In the genomic region with DNA sequence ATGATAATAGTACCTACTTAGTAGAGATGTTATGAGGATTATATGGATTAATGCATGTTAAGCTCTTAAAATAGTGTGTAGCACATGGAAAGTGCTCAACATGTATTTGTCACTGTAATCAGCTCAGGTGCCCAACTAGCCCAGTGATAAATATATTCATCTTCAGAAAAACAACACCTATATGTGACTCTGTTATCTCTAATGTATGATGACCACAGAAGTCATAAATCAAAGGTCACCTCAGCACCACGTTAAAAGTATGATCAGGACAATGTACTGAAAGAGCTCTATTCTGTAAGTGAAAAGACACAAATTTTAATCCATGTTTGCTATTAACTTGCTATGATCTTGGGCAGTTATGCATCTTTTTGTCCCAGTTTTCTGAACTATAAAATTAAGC, we compare ENCODE assay signal across 13 cellular contexts. TPM values are rescaled to one million over a fixed set of nuclear protein-coding genes. Genes with fewer than 3 reads are reported as not detected.
DNase-seq lines count a peak whose midpoint lies in the region; ATAC-seq and TF ChIP-seq lines count a peak whose summit lies in the region.
"Had no signal": no experiment of that assay in that cellular context is flagged by ENCODE, and none has a peak within 500 bp of the region (broad histone marks: within the 10 kb centered on the region; RNA-seq: fewer than 3 reads in every experiment).

No MANE protein-coding gene starts in this region.

- no peaks in the 10 kb centered on the region for H3K79me2 ChIP-seq in GM23338 (replicated peaks; ENCODE audit: insufficient read depth)

- H3K27me3 ChIP-seq in Caco-2 (replicated peaks; ENCODE audit: control insufficient read depth, insufficient read depth, low read length) (no peaks in the 10 kb centered on the region), GM23338 (ENCODE audit: insufficient read depth) (no peaks in the 10 kb centered on the region)
- H3K27me3 ChIP-seq: BE2C had no signal

- TF ChIP-seq CTCF in Caco-2 (IDR thresholded peaks at IDR 0.05; ENCODE audit: insufficient read depth in 1 of 2, low read depth in 1 of 2, low read length in 1 of 2, severe bottlenecking in 1 of 2, unreplicated experiment in 1 of 2) (no peak), GM23338 (conservative IDR thresholded peaks at IDR 0.05; ENCODE audit: low read depth in 2 of 2) (no peak)

- POLR2A ChIA-PET in Caco-2 (lab: Charles Lee) (no interaction called here), HEK293T (lab: Yijun Ruan, JAX) (no interaction called here)

- H3K9me3 ChIP-seq in Caco-2, result no peaks in the 10 kb centered on the region
- H3K9me3 ChIP-seq: A549, BE2C had no signal

- H3K4me1 Mint-ChIP-seq in Caco-2 (ENCODE audit: low read depth, unreplicated experiment) (peaks cover 28% of the 10 kb centered on the region), GM23338 (peaks cover 48% of the 10 kb centered on the region)

- H3K4me3 ChIP-seq in Caco-2 (ENCODE audit: low read depth, low read length) (no peak overlapping the region), GM23338 (no peak overlapping the region)
- H3K4me3 ChIP-seq: A549 had no signal

- H3K9me2 ChIP-seq in GM23338 (ENCODE audit: insufficient read depth), result 0 out of 2 replicates have a peak, but pooled peaks cover 8% of the 10 kb centered on the region

- H3K4me3 Mint-ChIP-seq in Caco-2 (ENCODE audit: unreplicated experiment), result no peak overlapping the region
- H3K4me3 Mint-ChIP-seq in GM23338, result no peak overlapping the region
- H3K4me3 Mint-ChIP-seq: CD4-positive, alpha-beta memory T cell had no signal

- H2AFZ ChIP-seq in GM23338, result no peak overlapping the region

- H3K27ac ChIP-seq in GM23338 (ENCODE audit: low read depth), result peak overlapping the region; percentile 89
- H3K27ac ChIP-seq: C4-2B had no signal

- H3K36me3 Mint-ChIP-seq in Caco-2 (ENCODE audit: insufficient read depth, unreplicated experiment) (no peaks in the 10 kb centered on the region), GM23338 (ENCODE audit: low read depth) (no peaks in the 10 kb centered on the region)
- H3K36me3 Mint-ChIP-seq: CD4-positive, alpha-beta memory T cell had no signal

- CTCF ChIA-PET in Caco-2 (lab: Charles Lee) (interaction anchor here (0.6 kb wide), 2 partner anchors 44 to 1012 kb away, joined by 3 read pairs; no protein-coding TSS in a partner anchor), HEK293T (lab: Yijun Ruan, JAX) (no interaction called here)

- BruUV-seq in Caco-2 (replicated peaks; lab: Mats Ljungman, UMichigan), result no TSS peak

- H3K36me3 ChIP-seq in Caco-2 (ENCODE audit: control insufficient read depth, insufficient read depth, low read length), result no peaks in the 10 kb centered on the region
- H3K36me3 ChIP-seq in GM23338 (ENCODE audit: insufficient read depth), result no peaks in the 10 kb centered on the region
- H3K36me3 ChIP-seq: BE2C had no signal

- intact Hi-C loops in Caco-2 (cut with micrococcal nuclease; ENCODE audit: unreplicated experiment) (no loop called here), left colon (cut with DNase I, micrococcal nuclease) (no loop called here)

- ATAC-seq in GM23338 (no peak), left colon (peak; percentile 70), GM19351 (IDR thresholded peaks at IDR 0.05; ENCODE audit: unreplicated experiment) (no peak), GM21529 (IDR thresholded peaks at IDR 0.05; ENCODE audit: unreplicated experiment) (no peak)
- ATAC-seq: A549 had no signal

- H3K27ac Mint-ChIP-seq in Caco-2 (ENCODE audit: unreplicated experiment), result peak overlapping the region; percentile 25
- H3K27ac Mint-ChIP-seq in GM23338, result peak overlapping the region; percentile 69
- H3K27ac Mint-ChIP-seq: CD4-positive, alpha-beta memory T cell had no signal

- H3K4me1 ChIP-seq in Caco-2 (peaks cover 42% of the 10 kb centered on the region), GM23338 (ENCODE audit: insufficient read depth) (peaks cover 35% of the 10 kb centered on the region)
- H3K4me1 ChIP-seq: BE2C had no signal

- H3K27me3 Mint-ChIP-seq in Caco-2 (ENCODE audit: insufficient read depth, unreplicated experiment) (no peaks in the 10 kb centered on the region), GM23338 (ENCODE audit: insufficient read depth, low read depth, poor library complexity) (no peaks in the 10 kb centered on the region)

- no peaks in the 10 kb centered on the region for H3F3A ChIP-seq in GM23338 (replicated peaks; ENCODE audit: low read depth)

- DNase-seq in Caco-2 (no peak), GM23338 (ENCODE audit: low spot score) (no peak), NCI-H524 treated with DMSO at 0.1 percent for 48 hours (lab: John Stamatoyannopoulos, UW) (peak; percentile 2), left colon (no peak), HEK293T (ENCODE audit: extremely low spot score) (no peak)
- DNase-seq: BE2C; CD4-positive, alpha-beta memory T cell; DND-41; GF-D8 had no signal

- H4K20me1 ChIP-seq in GM23338 (replicated peaks; ENCODE audit: insufficient read depth), result no peaks in the 10 kb centered on the region

- H3K4me2 ChIP-seq in GM23338, result peak overlapping the region; percentile 7; the same call in 1 of the 2 replicates

- H3K9me3 Mint-ChIP-seq in Caco-2 (ENCODE audit: unreplicated experiment), result no peaks in the 10 kb centered on the region
- H3K9me3 Mint-ChIP-seq in GM23338, result no peaks in the 10 kb centered on the region

TF ChIP-seq in GM23338, 12 proteins besides CTCF, POLR2A, EP300 and RAD21 (continues in another document):
- no peak for TF ChIP-seq JUNB (IDR thresholded peaks at IDR 0.05; ENCODE audit: unreplicated experiment)
- no peak for TF ChIP-seq POLR2AphosphoS5 (IDR thresholded peaks at IDR 0.05; ENCODE audit: low read depth)
- TF ChIP-seq, protein P1, sequence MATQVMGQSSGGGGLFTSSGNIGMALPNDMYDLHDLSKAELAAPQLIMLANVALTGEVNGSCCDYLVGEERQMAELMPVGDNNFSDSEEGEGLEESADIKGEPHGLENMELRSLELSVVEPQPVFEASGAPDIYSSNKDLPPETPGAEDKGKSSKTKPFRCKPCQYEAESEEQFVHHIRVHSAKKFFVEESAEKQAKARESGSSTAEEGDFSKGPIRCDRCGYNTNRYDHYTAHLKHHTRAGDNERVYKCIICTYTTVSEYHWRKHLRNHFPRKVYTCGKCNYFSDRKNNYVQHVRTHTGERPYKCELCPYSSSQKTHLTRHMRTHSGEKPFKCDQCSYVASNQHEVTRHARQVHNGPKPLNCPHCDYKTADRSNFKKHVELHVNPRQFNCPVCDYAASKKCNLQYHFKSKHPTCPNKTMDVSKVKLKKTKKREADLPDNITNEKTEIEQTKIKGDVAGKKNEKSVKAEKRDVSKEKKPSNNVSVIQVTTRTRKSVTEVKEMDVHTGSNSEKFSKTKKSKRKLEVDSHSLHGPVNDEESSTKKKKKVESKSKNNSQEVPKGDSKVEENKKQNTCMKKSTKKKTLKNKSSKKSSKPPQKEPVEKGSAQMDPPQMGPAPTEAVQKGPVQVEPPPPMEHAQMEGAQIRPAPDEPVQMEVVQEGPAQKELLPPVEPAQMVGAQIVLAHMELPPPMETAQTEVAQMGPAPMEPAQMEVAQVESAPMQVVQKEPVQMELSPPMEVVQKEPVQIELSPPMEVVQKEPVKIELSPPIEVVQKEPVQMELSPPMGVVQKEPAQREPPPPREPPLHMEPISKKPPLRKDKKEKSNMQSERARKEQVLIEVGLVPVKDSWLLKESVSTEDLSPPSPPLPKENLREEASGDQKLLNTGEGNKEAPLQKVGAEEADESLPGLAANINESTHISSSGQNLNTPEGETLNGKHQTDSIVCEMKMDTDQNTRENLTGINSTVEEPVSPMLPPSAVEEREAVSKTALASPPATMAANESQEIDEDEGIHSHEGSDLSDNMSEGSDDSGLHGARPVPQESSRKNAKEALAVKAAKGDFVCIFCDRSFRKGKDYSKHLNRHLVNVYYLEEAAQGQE (IDR thresholded peaks at IDR 0.05; ENCODE audit: unreplicated experiment), result no peak
- TF ChIP-seq STAT1 (IDR thresholded peaks at IDR 0.05; ENCODE audit: unreplicated experiment), result no peak
- no peak for TF ChIP-seq CREB1 (CRISPR knock-in tag; IDR thresholded peaks at IDR 0.05; ENCODE audit: low read depth)
- TF ChIP-seq ZNF331 (CRISPR knock-in tag; IDR thresholded peaks at IDR 0.05; ENCODE audit: low read depth), result no peak
- TF ChIP-seq EZH2 (IDR thresholded peaks at IDR 0.05; ENCODE audit: low read depth, unreplicated experiment), result no peak

TF ChIP-seq in HEK293T, 16 proteins besides CTCF, POLR2A, EP300 and RAD21:
- no peak for TF ChIP-seq ELF4 (IDR thresholded peaks at IDR 0.05)
- no peak for TF ChIP-seq FOXA1 (IDR thresholded peaks at IDR 0.05)
- no peak for TF ChIP-seq L3MBTL2 (conservative IDR thresholded peaks at IDR 0.05)
- TF ChIP-seq FOXM1 (IDR thresholded peaks at IDR 0.05; ENCODE audit: borderline replicate concordance), result no peak
- TF ChIP-seq, protein P2, sequence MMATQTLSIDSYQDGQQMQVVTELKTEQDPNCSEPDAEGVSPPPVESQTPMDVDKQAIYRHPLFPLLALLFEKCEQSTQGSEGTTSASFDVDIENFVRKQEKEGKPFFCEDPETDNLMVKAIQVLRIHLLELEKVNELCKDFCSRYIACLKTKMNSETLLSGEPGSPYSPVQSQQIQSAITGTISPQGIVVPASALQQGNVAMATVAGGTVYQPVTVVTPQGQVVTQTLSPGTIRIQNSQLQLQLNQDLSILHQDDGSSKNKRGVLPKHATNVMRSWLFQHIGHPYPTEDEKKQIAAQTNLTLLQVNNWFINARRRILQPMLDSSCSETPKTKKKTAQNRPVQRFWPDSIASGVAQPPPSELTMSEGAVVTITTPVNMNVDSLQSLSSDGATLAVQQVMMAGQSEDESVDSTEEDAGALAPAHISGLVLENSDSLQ (IDR thresholded peaks at IDR 0.05), result no peak
- no peak for TF ChIP-seq LEF1 (IDR thresholded peaks at IDR 0.05; ENCODE audit: borderline replicate concordance)
- no peak for TF ChIP-seq CTBP1 (IDR thresholded peaks at IDR 0.05; ENCODE audit: borderline replicate concordance)
- TF ChIP-seq HDGF (IDR thresholded peaks at IDR 0.05; ENCODE audit: borderline replicate concordance), result no peak
- TF ChIP-seq SUZ12 (IDR thresholded peaks at IDR 0.05), result no peak
- TF ChIP-seq ZNF384 (IDR thresholded peaks at IDR 0.05), result no peak
- no peak for TF ChIP-seq SP1 (IDR thresholded peaks at IDR 0.05)
- TF ChIP-seq ARNT (IDR thresholded peaks at IDR 0.05), result no peak
- no peak for TF ChIP-seq TARDBP (IDR thresholded peaks at IDR 0.05)
- TF ChIP-seq FOXK2 (IDR thresholded peaks at IDR 0.05), result no peak
- no peak for TF ChIP-seq BHLHE40 (IDR thresholded peaks at IDR 0.05; ENCODE audit: borderline replicate concordance)
- no peak for TF ChIP-seq NFRKB (IDR thresholded peaks at IDR 0.05)
TF ChIP-seq in HEK293T: peak in this region for 0.

RNA-seq across cellular contexts. Expression of a gene that starts 36.8 kb away (rescaled TPM):
- total RNA-seq in Caco-2 (2022), result 45.0 and 49.6 TPM in 2 replicates
- 4.7 and 5.5 TPM in 2 replicates for total RNA-seq in GM23338 (2014; rRNA removed; shearing (Covaris generic))
- 3.8 and 4.4 TPM in 2 replicates for polyA plus RNA-seq in GM23338 (2016; fragmentation: Nextera tagmentation; extraction: Ambion mirVana)
- total RNA-seq in left colon, result 10 to 100 TPM; 26.3 to 29.3 TPM
